Comparison of ENCODE assay signal across 24 cellular contexts in the genomic region with DNA sequence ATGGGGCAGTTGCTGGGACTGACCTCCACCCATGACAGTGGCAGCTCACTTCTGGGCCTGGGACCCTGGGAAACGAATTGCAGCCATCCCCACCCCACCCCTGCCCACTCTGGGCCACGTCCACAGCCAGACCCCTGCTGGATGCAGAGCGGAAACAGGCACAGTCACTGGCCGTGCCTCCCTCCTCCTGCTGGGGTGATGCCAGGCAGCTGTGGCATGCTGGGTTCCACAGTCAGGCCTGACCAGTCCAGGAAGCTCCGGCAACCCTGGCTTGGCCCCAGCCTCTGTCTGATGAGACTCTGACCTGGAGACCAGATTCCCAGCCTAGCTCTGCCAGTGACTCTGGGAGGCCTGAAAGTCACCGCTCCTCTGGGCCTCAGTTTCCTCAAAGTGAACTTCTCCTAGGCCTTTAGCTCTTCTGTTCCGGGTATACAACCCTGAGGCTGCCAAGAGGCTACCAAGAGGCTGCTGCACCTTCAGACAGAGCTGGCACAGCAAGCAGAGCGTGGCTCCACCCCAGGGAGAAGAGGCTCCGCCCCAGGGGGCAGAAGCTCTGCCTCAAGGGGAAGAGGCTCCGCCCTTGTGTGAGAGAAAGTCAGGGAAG. TPM values are rescaled to one million over a fixed set of nuclear protein-coding genes. Genes with fewer than 3 reads are reported as not detected.
DNase-seq lines count a peak whose midpoint lies in the region; ATAC-seq and TF ChIP-seq lines count a peak whose summit lies in the region.
"Had no signal": no experiment of that assay in that cellular context is flagged by ENCODE, and none has a peak within 500 bp of the region (broad histone marks: within the 10 kb centered on the region; RNA-seq: fewer than 3 reads in every experiment).

No MANE protein-coding gene starts in this region.

- H3K4me1 ChIP-seq in Peyer's patch, result no peaks in the 10 kb centered on the region
- H3K4me1 ChIP-seq: suprapubic skin had no signal

- H3K27me3 Mint-ChIP-seq in natural killer cell treated with Interleukin-12 subunit alpha and Interleukin-12 subunit beta and Interleukin-15 and Interleukin-18, amount 100 ng/mL, for 72 hours, result peaks cover 23 to 41% of the 10 kb centered on the region in 2 donors
- peaks cover 7 to 21% of the 10 kb centered on the region in 2 donors for H3K27me3 Mint-ChIP-seq in natural killer cell (ENCODE audit: low read depth in 2 of 2)
- peaks cover 40 to 41% of the 10 kb centered on the region in 2 donors for H3K27me3 Mint-ChIP-seq in stimulated activated naive B cell treated with anti-CD40 and anti-IgM and Interleukin-4, amounts not matched to agents 10 μg/mL and 1 μg/mL and 100 μg/mL, for 72 hours
- H3K27me3 Mint-ChIP-seq in activated T-cell treated with anti-CD3 and anti-CD28 coated beads, Interleukin-2, amount 50 U/mL, for 4 hours (ENCODE audit: low read depth), result peaks cover 42% of the 10 kb centered on the region

- TF ChIP-seq POLR2A in Peyer's patch (IDR thresholded peaks at IDR 0.05), result no peak

- no peak for TF ChIP-seq CTCF in natural killer cell (IDR thresholded peaks at IDR 0.05)
- no peak for TF ChIP-seq CTCF in Peyer's patch (IDR thresholded peaks at IDR 0.05)

- H3K4me3 Mint-ChIP-seq in natural killer cell treated with Interleukin-12 subunit alpha and Interleukin-12 subunit beta and Interleukin-15 and Interleukin-18, amount 100 ng/mL, for 72 hours, result no peak overlapping the region
- H3K4me3 Mint-ChIP-seq in natural killer cell, result no peak overlapping the region
- H3K4me3 Mint-ChIP-seq in stimulated activated naive B cell treated with anti-CD40 and anti-IgM and Interleukin-4, amounts not matched to agents 10 μg/mL and 1 μg/mL and 100 μg/mL, for 72 hours, result no peak overlapping the region
- H3K4me3 Mint-ChIP-seq in activated T-cell treated with anti-CD3 and anti-CD28 coated beads, Interleukin-2, amount 50 U/mL, for 4 hours, result no peak overlapping the region
- H3K4me3 Mint-ChIP-seq: activated CD8-positive, alpha-beta T cell treated with anti-CD3 and anti-CD28 coated beads for 36 hours; dendritic cell treated with granulocyte-macrophage colony-stimulating factor and Interleukin-4, amounts not matched to agents 40 ng/mL and 50 ng/mL, for 4 days; nephron progenitor cell had no signal

- peak; percentile 47 for DNase-seq in natural killer cell treated with Interleukin-12 subunit alpha and Interleukin-12 subunit beta and Interleukin-15 and Interleukin-18, amount 100 ng/mL, for 72 hours (ENCODE audit: low spot score)
- DNase-seq in natural killer cell (no peak), Peyer's patch (peak in 2 of 3 donors; percentile 39 to 43), kidney tubule cell (ENCODE audit: low spot score) (peak; percentile 11), left lobe of liver (ENCODE audit: low spot score) (no peak)
- DNase-seq in stimulated activated naive B cell treated with anti-CD40 and anti-IgM and Interleukin-4, amounts not matched to agents 10 μg/mL and 1 μg/mL and 100 μg/mL, for 72 hours, result no peak
- DNase-seq in activated T-cell treated with anti-CD3 and anti-CD28 coated beads, Interleukin-2, amount 50 U/mL, for 4 hours, result no peak
- DNase-seq in stimulated activated naive CD4-positive, alpha-beta T cell treated with Interleukin-2 at 50 U/mL for 16 hours (lab: John Stamatoyannopoulos, UW), result no peak
- DNase-seq: activated CD8-positive, alpha-beta T cell treated with anti-CD3 and anti-CD28 coated beads for 36 hours; activated naive CD4-positive, alpha-beta T cell treated with Interleukin-2 at 50 U/mL for 16 hours; DMS 273 treated with DMSO at 0.1 percent for 48 hours; NCI-H146; NCI-H2171 treated with DMSO at 0.1 percent for 48 hours; NCI-H526; nephron progenitor cell; OCI-M1; SHP77; SW 1271 had no signal

- H3K9me3 Mint-ChIP-seq in natural killer cell treated with Interleukin-12 subunit alpha and Interleukin-12 subunit beta and Interleukin-15 and Interleukin-18, amount 100 ng/mL, for 72 hours, result peaks cover 4% of the 10 kb centered on the region
- no peaks in the 10 kb centered on the region for H3K9me3 Mint-ChIP-seq in natural killer cell
- peaks cover 7 to 10% of the 10 kb centered on the region in 2 donors for H3K9me3 Mint-ChIP-seq in stimulated activated naive B cell treated with anti-CD40 and anti-IgM and Interleukin-4, amounts not matched to agents 10 μg/mL and 1 μg/mL and 100 μg/mL, for 72 hours
- peaks cover 15% of the 10 kb centered on the region for H3K9me3 Mint-ChIP-seq in activated T-cell treated with anti-CD3 and anti-CD28 coated beads, Interleukin-2, amount 50 U/mL, for 4 hours

- H3K4me3 ChIP-seq in Peyer's patch, result no peak overlapping the region
- H3K4me3 ChIP-seq: GM12878, suprapubic skin had no signal

- H3K27ac Mint-ChIP-seq in natural killer cell treated with Interleukin-12 subunit alpha and Interleukin-12 subunit beta and Interleukin-15 and Interleukin-18, amount 100 ng/mL, for 72 hours, result no peak overlapping the region
- no peak overlapping the region for H3K27ac Mint-ChIP-seq in natural killer cell
- no peak overlapping the region for H3K27ac Mint-ChIP-seq in stimulated activated naive B cell treated with anti-CD40 and anti-IgM and Interleukin-4, amounts not matched to agents 10 μg/mL and 1 μg/mL and 100 μg/mL, for 72 hours
- H3K27ac Mint-ChIP-seq: activated CD8-positive, alpha-beta T cell treated with anti-CD3 and anti-CD28 coated beads for 36 hours; dendritic cell treated with granulocyte-macrophage colony-stimulating factor and Interleukin-4, amounts not matched to agents 40 ng/mL and 50 ng/mL, for 4 days had no signal

- no peaks in the 10 kb centered on the region for H3K36me3 ChIP-seq in Peyer's patch
- H3K36me3 ChIP-seq: suprapubic skin had no signal

- H3K27ac ChIP-seq in Peyer's patch, result no peak overlapping the region
- H3K27ac ChIP-seq: suprapubic skin had no signal

- H3K4me1 Mint-ChIP-seq in natural killer cell treated with Interleukin-12 subunit alpha and Interleukin-12 subunit beta and Interleukin-15 and Interleukin-18, amount 100 ng/mL, for 72 hours (ENCODE audit: low read depth in 2 of 2), result peaks cover 0 to 5% of the 10 kb centered on the region in 2 donors
- no peaks in the 10 kb centered on the region for H3K4me1 Mint-ChIP-seq in natural killer cell
- peaks cover 0 to 2% of the 10 kb centered on the region in 2 donors for H3K4me1 Mint-ChIP-seq in stimulated activated naive B cell treated with anti-CD40 and anti-IgM and Interleukin-4, amounts not matched to agents 10 μg/mL and 1 μg/mL and 100 μg/mL, for 72 hours
- no peaks in the 10 kb centered on the region for H3K4me1 Mint-ChIP-seq in activated T-cell treated with anti-CD3 and anti-CD28 coated beads, Interleukin-2, amount 50 U/mL, for 4 hours (ENCODE audit: low read depth)

- H3K36me3 Mint-ChIP-seq in natural killer cell treated with Interleukin-12 subunit alpha and Interleukin-12 subunit beta and Interleukin-15 and Interleukin-18, amount 100 ng/mL, for 72 hours, result peaks cover 7% of the 10 kb centered on the region
- H3K36me3 Mint-ChIP-seq in natural killer cell, result no peaks in the 10 kb centered on the region
- H3K36me3 Mint-ChIP-seq in stimulated activated naive B cell treated with anti-CD40 and anti-IgM and Interleukin-4, amounts not matched to agents 10 μg/mL and 1 μg/mL and 100 μg/mL, for 72 hours, result no peaks in the 10 kb centered on the region
- H3K36me3 Mint-ChIP-seq in activated T-cell treated with anti-CD3 and anti-CD28 coated beads, Interleukin-2, amount 50 U/mL, for 4 hours (ENCODE audit: insufficient read depth), result no peaks in the 10 kb centered on the region

- no peaks in the 10 kb centered on the region for H3K9me3 ChIP-seq in Peyer's patch
- H3K9me3 ChIP-seq: suprapubic skin had no signal

- no peaks in the 10 kb centered on the region for H3K27me3 ChIP-seq in Peyer's patch

- no peak for ATAC-seq in natural killer cell treated with Interleukin-12 subunit alpha and Interleukin-12 subunit beta and Interleukin-15 and Interleukin-18, amount 100 ng/mL, for 72 hours
- ATAC-seq in natural killer cell (no peak), left lobe of liver (no peak)
- ATAC-seq in stimulated activated naive B cell treated with anti-CD40 and anti-IgM and Interleukin-4, amounts not matched to agents 10 μg/mL and 1 μg/mL and 100 μg/mL, for 72 hours (replicated peaks), result no peak
- no peak for ATAC-seq in activated T-cell treated with anti-CD3 and anti-CD28 coated beads, Interleukin-2, amount 50 U/mL, for 4 hours
- ATAC-seq: activated CD4-positive, CD25-positive, alpha-beta regulatory T cell treated with anti-CD3 and anti-CD28 coated beads, Interleukin-2, amount 50 U/mL, for 24 hours; activated CD8-positive, alpha-beta T cell treated with anti-CD3 and anti-CD28 coated beads for 36 hours; GM12878; left colon had no signal

- intact Hi-C loops in natural killer cell (cut with micrococcal nuclease), result no loop called here

RNA-seq across cellular contexts. Expression of gene SULT4A1, which starts 8.9 kb away (rescaled TPM):
- total RNA-seq in natural killer cell treated with Interleukin-12 subunit alpha and Interleukin-12 subunit beta and Interleukin-15 and Interleukin-18, amount 100 ng/mL, for 72 hours, result not detected
- total RNA-seq in natural killer cell (not detected), Peyer's patch (under 1 TPM in 3 of 4 donors, not detected in 1; 0.27 to 0.53 (median 0.47) TPM), left lobe of liver (not detected)
- total RNA-seq in activated T-cell treated with anti-CD3 and anti-CD28 coated beads, Interleukin-2, amount 50 U/mL, for 4 hours, result not detected
- total RNA-seq: activated CD8-positive, alpha-beta T cell treated with anti-CD3 and anti-CD28 coated beads for 36 hours; endothelial cell of umbilical vein; GM12878 had no signal

RNA-seq across cellular contexts. Expression of gene PNPLA5, which starts 38.4 kb away (rescaled TPM):
- not detected for total RNA-seq in natural killer cell treated with Interleukin-12 subunit alpha and Interleukin-12 subunit beta and Interleukin-15 and Interleukin-18, amount 100 ng/mL, for 72 hours
- total RNA-seq in natural killer cell, result not detected
- not detected for total RNA-seq in Peyer's patch
- not detected for total RNA-seq in left lobe of liver
- not detected for total RNA-seq in activated T-cell treated with anti-CD3 and anti-CD28 coated beads, Interleukin-2, amount 50 U/mL, for 4 hours
- total RNA-seq: activated CD8-positive, alpha-beta T cell treated with anti-CD3 and anti-CD28 coated beads for 36 hours; endothelial cell of umbilical vein; GM12878; left colon had no signal

RNA-seq across cellular contexts. Expression of gene EFCAB6, which starts 41.3 kb away (rescaled TPM):
- 1 to 10 TPM in 1 of 2 donors, under 1 TPM in 1; 0.12 to 1.3 TPM for total RNA-seq in natural killer cell treated with Interleukin-12 subunit alpha and Interleukin-12 subunit beta and Interleukin-15 and Interleukin-18, amount 100 ng/mL, for 72 hours
- total RNA-seq in natural killer cell, result under 1 TPM; 0.23 to 0.35 (median 0.26) TPM
- total RNA-seq in Peyer's patch, result 1 to 10 TPM in 1 of 4 donors, under 1 TPM in 2, not detected in 1; 0.35 to 4.4 (median 0.94) TPM
- total RNA-seq in left lobe of liver, result 0.45 TPM
- total RNA-seq in activated T-cell treated with anti-CD3 and anti-CD28 coated beads, Interleukin-2, amount 50 U/mL, for 4 hours, result under 1 TPM; 0.18 to 0.24 (median 0.18) TPM

Comparison
In these comparisons a context has a peak if more than half of its experiments do, and no peak if none do; other contexts are left out.
1. DNase-seq: peak in natural killer cell treated with Interleukin-12 subunit alpha and Interleukin-12 subunit beta and Interleukin-15 and Interleukin-18, amount 100 ng/mL, for 72 hours (single experiment), Peyer's patch (2 of 3) and kidney tubule cell (single experiment); none in natural killer cell (single experiment), left lobe of liver (single experiment), stimulated activated naive B cell treated with anti-CD40 and anti-IgM and Interleukin-4, amounts not matched to agents 10 μg/mL and 1 μg/mL and 100 μg/mL, for 72 hours (single experiment), activated T-cell treated with anti-CD3 and anti-CD28 coated beads, Interleukin-2, amount 50 U/mL, for 4 hours (single experiment) and stimulated activated naive CD4-positive, alpha-beta T cell treated with Interleukin-2 at 50 U/mL for 16 hours (single experiment).